11 cellular contexts compared by ENCODE assay signal in the genomic region with DNA sequence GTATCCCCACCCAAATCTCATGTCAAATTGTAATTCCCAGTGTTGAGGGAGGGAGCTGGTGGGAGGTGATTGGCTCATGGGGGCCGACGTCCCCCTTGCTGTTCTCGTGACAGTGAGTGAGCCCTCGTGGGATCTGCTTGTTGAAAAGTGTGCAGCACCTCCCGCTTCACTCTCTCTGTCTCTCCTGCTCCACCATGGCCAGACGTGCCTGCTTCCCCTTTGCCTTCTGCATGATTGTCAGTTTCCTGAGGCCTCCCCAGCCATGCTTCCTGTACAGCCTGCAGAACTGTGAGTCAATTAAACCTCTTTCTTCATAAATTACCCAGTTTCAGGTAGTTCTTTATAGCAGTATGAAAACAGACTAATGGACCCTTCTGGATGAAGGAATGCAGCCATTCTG. TPM values are rescaled to one million over a fixed set of nuclear protein-coding genes. Genes with fewer than 3 reads are reported as not detected.
DNase-seq lines count a peak whose midpoint lies in the region; ATAC-seq and TF ChIP-seq lines count a peak whose summit lies in the region.
"Not testable (repeated sequence)": the region's sequence is repeated elsewhere in the genome, so short reads cannot be mapped to it uniquely, and the experiment has no call there.
"Had no signal": no experiment of that assay in that cellular context is flagged by ENCODE, and none has a peak within 500 bp of the region (broad histone marks: within the 10 kb centered on the region; RNA-seq: fewer than 3 reads in every experiment).

No MANE protein-coding gene starts in this region.

- peak; percentile 38 for DNase-seq in GDM1 (lab: John Stamatoyannopoulos, UW)
- peak; percentile 1 to 12 for DNase-seq in Kasumi-1 (lab: John Stamatoyannopoulos, UW)
- peak; percentile 13 for DNase-seq in NOMO-1 treated with DMSO at 0.1 percent for 48 hours (lab: John Stamatoyannopoulos, UW; ENCODE audit: unreplicated experiment)
- peak; percentile 38 for DNase-seq in activated effector memory CD4-positive, alpha-beta T cell treated with anti-CD3 and anti-CD28 coated beads, Interleukin-2, amount 50 U/mL, for 16 hours
- DNase-seq in chondrocyte (ENCODE audit: low spot score) = peak; percentile 40
- peak; percentile 35 for DNase-seq in cardiac septum (ENCODE audit: low spot score)
- not testable (repeated sequence) for DNase-seq in stimulated activated effector memory CD8-positive, alpha-beta T cell treated with anti-CD3 and anti-CD28 coated beads, Interleukin-12 subunit alpha, Interleukin-12 subunit beta, amount 100 ng/mL, for 72 hours (ENCODE audit: low spot score in 2 of 2)

- H3K27me3 Mint-ChIP-seq in chondrocyte (ENCODE audit: low read depth) = not testable (repeated sequence)

- not testable (repeated sequence) for H3K4me1 Mint-ChIP-seq in chondrocyte (ENCODE audit: low read depth); stimulated activated effector memory CD8-positive, alpha-beta T cell treated with anti-CD3 and anti-CD28 coated beads, Interleukin-12 subunit alpha, Interleukin-12 subunit beta, amount 100 ng/mL, for 72 hours

- ATAC-seq in stimulated activated effector memory CD8-positive, alpha-beta T cell treated with anti-CD3 and anti-CD28 coated beads, Interleukin-12 subunit alpha, Interleukin-12 subunit beta, amount 100 ng/mL, for 72 hours = not testable (repeated sequence)

- not testable (repeated sequence) for H3K36me3 Mint-ChIP-seq in chondrocyte (ENCODE audit: low read depth); stimulated activated effector memory CD8-positive, alpha-beta T cell treated with anti-CD3 and anti-CD28 coated beads, Interleukin-12 subunit alpha, Interleukin-12 subunit beta, amount 100 ng/mL, for 72 hours

- not testable (repeated sequence) for H3K4me3 Mint-ChIP-seq in chondrocyte (ENCODE audit: unreplicated experiment); stimulated activated effector memory CD8-positive, alpha-beta T cell treated with anti-CD3 and anti-CD28 coated beads, Interleukin-12 subunit alpha, Interleukin-12 subunit beta, amount 100 ng/mL, for 72 hours

- H3K27ac Mint-ChIP-seq in chondrocyte (ENCODE audit: unreplicated experiment) = not testable (repeated sequence)
- H3K27ac Mint-ChIP-seq in stimulated activated effector memory CD8-positive, alpha-beta T cell treated with anti-CD3 and anti-CD28 coated beads, Interleukin-12 subunit alpha, Interleukin-12 subunit beta, amount 100 ng/mL, for 72 hours = peak overlapping the region; percentile 63

- not testable (repeated sequence) for TF ChIP-seq CTCF in chondrocyte (IDR thresholded peaks at IDR 0.05)

- intact Hi-C loops in cardiac septum (cut with DNase I) = not testable (repeated sequence)

- H3K9me3 Mint-ChIP-seq in chondrocyte (ENCODE audit: low read depth) = peaks cover 19% of the 10 kb centered on the region
- not testable (repeated sequence) for H3K9me3 Mint-ChIP-seq in stimulated activated effector memory CD8-positive, alpha-beta T cell treated with anti-CD3 and anti-CD28 coated beads, Interleukin-12 subunit alpha, Interleukin-12 subunit beta, amount 100 ng/mL, for 72 hours

RNA-seq across cellular contexts. Expression of a gene that starts 29.7 kb away (rescaled TPM):
- total RNA-seq in chondrocyte = 9.9 to 13.1 TPM (median 10.0 TPM) in 3 replicates
- 9.6 TPM for total RNA-seq in cardiac septum

RNA-seq across cellular contexts. Expression of a gene that starts 56.9 kb away (rescaled TPM):
- total RNA-seq in chondrocyte (not detected in 3 replicates), cardiac septum (not detected)
- total RNA-seq: A172; A673; CD8-positive, alpha-beta memory T cell; H4 had no signal
